ENCODE assay signal across 8 cellular contexts in the genomic region with DNA sequence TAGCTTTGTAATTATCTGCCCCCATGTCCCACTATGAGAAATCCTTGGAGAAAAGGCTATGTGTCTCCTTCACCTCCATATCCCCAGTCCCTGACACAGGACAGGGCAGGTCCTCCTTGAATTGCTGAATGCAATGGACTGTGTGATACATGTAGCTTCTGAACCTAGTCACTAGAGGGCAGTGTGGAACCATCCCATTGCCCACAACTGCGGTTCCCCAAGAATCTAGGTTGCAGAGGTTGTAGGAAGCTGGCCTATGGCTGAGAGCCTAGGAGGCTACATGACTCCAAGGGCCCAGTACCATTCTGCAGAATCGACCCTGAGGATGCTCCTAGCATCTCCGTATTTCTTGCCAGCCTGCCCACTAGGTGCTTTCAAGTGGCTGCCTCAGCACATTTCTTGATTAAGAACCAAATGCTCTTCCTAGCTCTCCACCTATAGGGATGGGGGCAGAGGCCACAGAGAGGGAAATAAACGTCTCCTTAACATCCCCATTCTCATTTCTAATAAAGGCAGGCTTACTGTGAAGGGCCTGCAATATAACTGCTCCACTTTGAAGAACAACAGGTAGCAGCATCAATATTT.
DNase-seq lines count a peak whose midpoint lies in the region; TF ChIP-seq lines count a peak whose summit lies in the region.

No MANE protein-coding gene starts in this region.

- no peak overlapping the region for H3K9ac ChIP-seq in trophoblast cell (ENCODE audit: low read length)

- no peaks in the 10 kb centered on the region for H3K79me2 ChIP-seq in trophoblast cell (ENCODE audit: control insufficient read depth, insufficient read depth, low read length, poor library complexity)

- H3K27me3 ChIP-seq in Peyer's patch (no peaks in the 10 kb centered on the region), trophoblast cell (ENCODE audit: insufficient read depth, low read length) (no peaks in the 10 kb centered on the region)

- H3K23ac ChIP-seq in trophoblast cell (ENCODE audit: low read length): no peak overlapping the region

- no peak overlapping the region for H3K14ac ChIP-seq in trophoblast cell (ENCODE audit: low read length)

- H3K27me3 Mint-ChIP-seq in activated T-helper 2 cell treated with anti-CD3 and anti-CD28 coated beads, Interferon-gamma antibody, Interleukin-2, Interleukin-4, amounts not matched to agents 10 μg/mL and 5 μg/mL and 100 μg/mL, durations not matched to agents 14 hours and 24 hours and 36 hours (ENCODE audit: low read depth): peaks cover 2% of the 10 kb centered on the region

- no peaks in the 10 kb centered on the region for H3K79me1 ChIP-seq in trophoblast cell (ENCODE audit: low read length)

- H3K27ac ChIP-seq in Peyer's patch (no peak overlapping the region), trophoblast cell (ENCODE audit: low read depth, low read length) (no peak overlapping the region)

- H3K36me3 ChIP-seq in Peyer's patch (no peaks in the 10 kb centered on the region), trophoblast cell (ENCODE audit: control insufficient read depth in 1 of 2, insufficient read depth in 2 of 2, low read length in 2 of 2) (no peaks in the 10 kb centered on the region)

- H3K4me1 Mint-ChIP-seq in activated T-helper 2 cell treated with anti-CD3 and anti-CD28 coated beads, Interferon-gamma antibody, Interleukin-2, Interleukin-4, amounts not matched to agents 10 μg/mL and 5 μg/mL and 100 μg/mL, durations not matched to agents 14 hours and 24 hours and 36 hours (ENCODE audit: low read depth): peaks cover 12% of the 10 kb centered on the region

- H3K4me1 ChIP-seq in Peyer's patch: no peaks in the 10 kb centered on the region
- no peaks in the 10 kb centered on the region for H3K4me1 ChIP-seq in trophoblast cell (ENCODE audit: control insufficient read depth in 1 of 2, insufficient read depth in 2 of 2, low read length in 2 of 2)

- no CpG with 5 or more reads among the region's 4 CpGs for WGBS in trophoblast cell (ENCODE audit: extremely low coverage, insufficient coverage, insufficient read length)

- no peak overlapping the region for H3K4me3 ChIP-seq in Peyer's patch
- H3K4me3 ChIP-seq in trophoblast cell (ENCODE audit: low read depth, low read length): no peak overlapping the region

- peak; percentile 55 for TF ChIP-seq CTCF in GM12801 (IDR thresholded peaks at IDR 0.05; ENCODE audit: extremely low read depth, insufficient read length)
- peak in 4 of 6 experiments; percentile 64 to 73 (median 68) for TF ChIP-seq CTCF in Peyer's patch (IDR thresholded peaks at IDR 0.05)

- H3K4ac ChIP-seq in trophoblast cell (ENCODE audit: low read depth, low read length): no peak overlapping the region

- H2AFZ ChIP-seq in trophoblast cell (ENCODE audit: insufficient read depth, low read length, poor library complexity): no peak overlapping the region

- no peak overlapping the region for H3K4me3 Mint-ChIP-seq in activated T-helper 2 cell treated with anti-CD3 and anti-CD28 coated beads, Interferon-gamma antibody, Interleukin-2, Interleukin-4, amounts not matched to agents 10 μg/mL and 5 μg/mL and 100 μg/mL, durations not matched to agents 14 hours and 24 hours and 36 hours (ENCODE audit: low read depth)

- H4K12ac ChIP-seq in trophoblast cell (ENCODE audit: low read depth, low read length): no peak overlapping the region

- no peak overlapping the region for H2BK120ac ChIP-seq in trophoblast cell (ENCODE audit: insufficient read depth, low read length, poor library complexity)

- H3K27ac Mint-ChIP-seq in activated T-helper 2 cell treated with anti-CD3 and anti-CD28 coated beads, Interferon-gamma antibody, Interleukin-2, Interleukin-4, amounts not matched to agents 10 μg/mL and 5 μg/mL and 100 μg/mL, durations not matched to agents 14 hours and 24 hours and 36 hours: no peak overlapping the region

- DNase-seq in GOT3 (lab: John Stamatoyannopoulos, UW): peak; percentile 2
- peak; percentile 84 to 95 for DNase-seq in Kasumi-1 (lab: John Stamatoyannopoulos, UW)
- DNase-seq in Peyer's patch: peak in 2 of 3 donors; percentile 16 to 55
- DNase-seq in activated T-helper 2 cell treated with anti-CD3 and anti-CD28 coated beads, Interferon-gamma antibody, Interleukin-2, Interleukin-4, amounts not matched to agents 10 μg/mL and 5 μg/mL and 100 μg/mL, durations not matched to agents 14 hours and 24 hours and 36 hours (ENCODE audit: low spot score): peak; percentile 36
- peak; percentile 62 for DNase-seq in globus pallidus (ENCODE audit: low spot score)
- peak; percentile 3 to 63 for DNase-seq in trophoblast cell
- no peak for DNase-seq in activated gamma-delta T cell treated with Interleukin-2 at 50 U/mL for 16 hours

- H2BK12ac ChIP-seq in trophoblast cell (ENCODE audit: low read length): no peak overlapping the region

- no peak overlapping the region for H4K8ac ChIP-seq in trophoblast cell (ENCODE audit: low read depth, low read length)

- no peak for TF ChIP-seq POLR2A in Peyer's patch (IDR thresholded peaks at IDR 0.05)

- intact Hi-C loops in activated T-helper 2 cell treated with anti-CD3 and anti-CD28 coated beads, Interferon-gamma antibody, Interleukin-2, Interleukin-4, amounts not matched to agents 10 μg/mL and 5 μg/mL and 100 μg/mL, durations not matched to agents 14 hours and 24 hours and 36 hours (cut with micrococcal nuclease): loop anchor here (1.0 to 10.0 kb wide), 4 partner anchors 50 to 342 kb away; no protein-coding TSS in a partner anchor

- H3K18ac ChIP-seq in trophoblast cell (ENCODE audit: low read length): no peak overlapping the region

- H2AK5ac ChIP-seq in trophoblast cell (ENCODE audit: low read length): no peak overlapping the region

- H3K9me3 ChIP-seq in Peyer's patch (no peaks in the 10 kb centered on the region), trophoblast cell (ENCODE audit: insufficient read depth, low read depth, low read length) (no peaks in the 10 kb centered on the region)

- no peak overlapping the region for H4K91ac ChIP-seq in trophoblast cell (ENCODE audit: low read depth, low read length)

- no peak overlapping the region for H3K4me2 ChIP-seq in trophoblast cell (ENCODE audit: low read length)

- H3K9me3 Mint-ChIP-seq in activated T-helper 2 cell treated with anti-CD3 and anti-CD28 coated beads, Interferon-gamma antibody, Interleukin-2, Interleukin-4, amounts not matched to agents 10 μg/mL and 5 μg/mL and 100 μg/mL, durations not matched to agents 14 hours and 24 hours and 36 hours: no peaks in the 10 kb centered on the region

- H2BK5ac ChIP-seq in trophoblast cell (ENCODE audit: low read depth, low read length, poor library complexity): no peak overlapping the region

- no peaks in the 10 kb centered on the region for H3K36me3 Mint-ChIP-seq in activated T-helper 2 cell treated with anti-CD3 and anti-CD28 coated beads, Interferon-gamma antibody, Interleukin-2, Interleukin-4, amounts not matched to agents 10 μg/mL and 5 μg/mL and 100 μg/mL, durations not matched to agents 14 hours and 24 hours and 36 hours (ENCODE audit: low read depth)
